ENCODE assay signal across 10 cellular contexts in the genomic region with DNA sequence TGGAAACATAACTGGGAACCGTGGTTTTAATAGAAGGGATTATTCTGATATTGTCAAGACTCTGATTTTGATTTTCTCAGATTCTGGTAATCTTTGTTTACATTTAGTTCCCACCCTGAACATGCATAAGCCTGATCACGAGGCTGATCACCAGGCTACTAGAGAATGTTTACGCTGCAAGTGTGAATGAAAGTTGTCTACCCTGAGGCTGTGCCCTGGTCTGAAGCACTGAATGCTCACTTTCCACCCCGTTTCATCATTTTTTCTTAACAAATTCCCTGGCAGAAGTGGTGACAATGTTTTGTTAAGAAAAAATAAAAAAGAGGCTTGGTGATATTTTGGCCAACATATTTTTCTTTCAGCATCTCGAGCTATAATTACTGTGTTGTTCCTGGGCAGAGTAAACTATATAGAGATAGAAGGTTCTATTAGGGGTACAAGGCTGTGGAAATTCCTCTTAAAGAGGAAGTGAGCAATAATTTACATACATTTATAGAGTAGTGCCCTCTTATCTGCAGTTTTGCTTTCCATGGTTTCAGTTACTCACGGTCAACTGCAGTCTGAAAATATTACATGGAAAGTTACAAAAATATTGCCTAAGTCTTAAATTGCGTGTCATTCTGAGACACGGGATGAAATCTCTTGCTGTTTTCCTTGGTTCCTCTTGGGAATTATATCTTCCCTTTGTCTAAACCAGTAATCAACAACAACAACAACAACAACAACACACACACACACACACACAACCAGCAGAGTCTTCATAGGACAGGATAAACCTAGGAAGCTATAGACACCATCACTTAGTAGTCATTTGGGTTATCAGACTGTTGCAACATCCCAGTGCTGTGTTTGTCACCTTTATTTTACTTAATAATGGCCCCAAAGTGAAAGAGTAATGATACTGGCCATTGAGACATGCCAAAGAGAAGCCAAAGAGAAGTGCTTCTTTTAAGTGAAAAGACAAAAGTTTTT.
A peak's percentile ranks its signal among the peaks of the same experiment; 100 is the strongest.
DNase-seq lines count a peak whose midpoint lies in the region; ATAC-seq and TF ChIP-seq lines count a peak whose summit lies in the region.
"Had no signal": no experiment of that assay in that cellular context is flagged by ENCODE, and none has a peak within 500 bp of the region (broad histone marks: within the 10 kb centered on the region; RNA-seq: fewer than 3 reads in every experiment).

No MANE protein-coding gene starts in this region.

- H3K36me3 Mint-ChIP-seq in activated T-cell treated with anti-CD3 and anti-CD28 coated beads, Interleukin-2, amount 50 U/mL, for 4 hours (ENCODE audit: insufficient read depth): no peaks in the 10 kb centered on the region
- no peaks in the 10 kb centered on the region for H3K36me3 Mint-ChIP-seq in activated naive CD8-positive, alpha-beta T cell treated with anti-CD3 and anti-CD28 coated beads, Interleukin-2, amount 50 U/mL, for 24 hours (ENCODE audit: low read depth)

- no peak for TF ChIP-seq POLR2A in suprapubic skin (IDR thresholded peaks at IDR 0.05)

- H3K27me3 Mint-ChIP-seq in activated T-cell treated with anti-CD3 and anti-CD28 coated beads, Interleukin-2, amount 50 U/mL, for 4 hours (ENCODE audit: low read depth): peaks cover 15% of the 10 kb centered on the region
- H3K27me3 Mint-ChIP-seq in activated naive CD8-positive, alpha-beta T cell treated with anti-CD3 and anti-CD28 coated beads, Interleukin-2, amount 50 U/mL, for 24 hours: peaks cover 3% of the 10 kb centered on the region

- no peak overlapping the region for H3K4me2 ChIP-seq in fibroblast of lung (ENCODE audit: extremely low read depth, insufficient read depth, low read length)

- H3K27me3 ChIP-seq in fibroblast of lung (ENCODE audit: control insufficient read depth, insufficient read depth, low read length) (no peaks in the 10 kb centered on the region), suprapubic skin (no peaks in the 10 kb centered on the region)
- H3K27me3 ChIP-seq: adrenal gland had no signal

- no peak for TF ChIP-seq CTCF in fibroblast of lung (conservative IDR thresholded peaks at IDR 0.05 in 1 of 2, IDR thresholded peaks at IDR 0.05 in 1 of 2; ENCODE audit: low read depth in 1 of 2, low read length in 2 of 2)
- no peak for TF ChIP-seq CTCF in suprapubic skin (IDR thresholded peaks at IDR 0.05)

- ATAC-seq in GM18502 (IDR thresholded peaks at IDR 0.05; ENCODE audit: poor library complexity, unreplicated experiment): peak; percentile 95
- ATAC-seq in activated T-cell treated with anti-CD3 and anti-CD28 coated beads, Interleukin-2, amount 50 U/mL, for 4 hours: no peak
- ATAC-seq in activated naive CD8-positive, alpha-beta T cell treated with anti-CD3 and anti-CD28 coated beads, Interleukin-2, amount 50 U/mL, for 24 hours: no peak

- H3K9me3 ChIP-seq in fibroblast of lung (ENCODE audit: control insufficient read depth, insufficient read depth, low read depth, low read length): no peaks in the 10 kb centered on the region
- no peaks in the 10 kb centered on the region for H3K9me3 ChIP-seq in suprapubic skin
- H3K9me3 ChIP-seq: adrenal gland had no signal

- no peak overlapping the region for H3K27ac ChIP-seq in fibroblast of lung (ENCODE audit: insufficient read depth, low read length)
- H3K27ac ChIP-seq in suprapubic skin: no peak overlapping the region
- H3K27ac ChIP-seq: adrenal gland had no signal

- 64% methylated on average over 8 of the region's 8 CpGs for WGBS in suprapubic skin

- DNase-seq in GOT3 (lab: John Stamatoyannopoulos, UW): peak; percentile 11
- DNase-seq in KBM-7: peak; percentile 49
- peak; percentile 37 to 46 for DNase-seq in fibroblast of lung (ENCODE audit: low read depth in 2 of 2)
- DNase-seq in kidney glomerular epithelial cell (lab: John Stamatoyannopoulos, UW): no peak
- no peak for DNase-seq in activated T-cell treated with anti-CD3 and anti-CD28 coated beads, Interleukin-2, amount 50 U/mL, for 4 hours
- DNase-seq in activated naive CD8-positive, alpha-beta T cell treated with anti-CD3 and anti-CD28 coated beads, Interleukin-2, amount 50 U/mL, for 24 hours: no peak
- DNase-seq in suprapubic skin (ENCODE audit: low spot score in 2 of 2): no peak
- DNase-seq: adrenal gland, occipital lobe had no signal

- no peaks in the 10 kb centered on the region for H3K9me3 Mint-ChIP-seq in activated T-cell treated with anti-CD3 and anti-CD28 coated beads, Interleukin-2, amount 50 U/mL, for 4 hours
- no peaks in the 10 kb centered on the region for H3K9me3 Mint-ChIP-seq in activated naive CD8-positive, alpha-beta T cell treated with anti-CD3 and anti-CD28 coated beads, Interleukin-2, amount 50 U/mL, for 24 hours

- H3K36me3 ChIP-seq in fibroblast of lung (ENCODE audit: control insufficient read depth, insufficient read depth, low read length): no peaks in the 10 kb centered on the region
- H3K36me3 ChIP-seq in suprapubic skin: no peaks in the 10 kb centered on the region
- H3K36me3 ChIP-seq: adrenal gland had no signal

- H4K20me1 ChIP-seq in fibroblast of lung (ENCODE audit: control insufficient read depth, extremely low read depth, insufficient read depth, low read length): no peaks in the 10 kb centered on the region

- H2AFZ ChIP-seq in fibroblast of lung (ENCODE audit: low read length): no peak overlapping the region

- H3K27ac Mint-ChIP-seq in activated naive CD8-positive, alpha-beta T cell treated with anti-CD3 and anti-CD28 coated beads, Interleukin-2, amount 50 U/mL, for 24 hours: no peak overlapping the region

- H3K9ac ChIP-seq in fibroblast of lung (ENCODE audit: insufficient read depth, low read length): no peak overlapping the region

- peaks cover 4% of the 10 kb centered on the region for H3K4me1 ChIP-seq in fibroblast of lung (ENCODE audit: control insufficient read depth, extremely low read depth, insufficient read depth, low read length)
- H3K4me1 ChIP-seq in suprapubic skin: peaks cover 3% of the 10 kb centered on the region

- H3K4me1 Mint-ChIP-seq in activated T-cell treated with anti-CD3 and anti-CD28 coated beads, Interleukin-2, amount 50 U/mL, for 4 hours (ENCODE audit: low read depth): no peaks in the 10 kb centered on the region
- H3K4me1 Mint-ChIP-seq in activated naive CD8-positive, alpha-beta T cell treated with anti-CD3 and anti-CD28 coated beads, Interleukin-2, amount 50 U/mL, for 24 hours: peaks cover 8% of the 10 kb centered on the region

- no peak overlapping the region for H3K4me3 Mint-ChIP-seq in activated T-cell treated with anti-CD3 and anti-CD28 coated beads, Interleukin-2, amount 50 U/mL, for 4 hours
- no peak overlapping the region for H3K4me3 Mint-ChIP-seq in activated naive CD8-positive, alpha-beta T cell treated with anti-CD3 and anti-CD28 coated beads, Interleukin-2, amount 50 U/mL, for 24 hours

- in situ Hi-C loops in KBM-7 (cut with MboI; ENCODE audit: low pct_unique_long_range_greater_than_20kb, low sequenced_read_pairs): no loop called here

- no peak for TF ChIP-seq EP300 in suprapubic skin (IDR thresholded peaks at IDR 0.05)

- H3K79me2 ChIP-seq in fibroblast of lung (ENCODE audit: control insufficient read depth, insufficient read depth, low read length): no peaks in the 10 kb centered on the region

- H3K4me3 ChIP-seq in fibroblast of lung (replicated peaks in 1 of 4; ENCODE audit: control extremely low read depth in 1 of 4, insufficient read depth in 1 of 4, low read depth in 3 of 4, low read length in 4 of 4): no peak overlapping the region
- no peak overlapping the region for H3K4me3 ChIP-seq in suprapubic skin
- H3K4me3 ChIP-seq: adrenal gland had no signal

Comparison
In these comparisons a context has a peak if more than half of its experiments do, and no peak if none do; other contexts are left out.
1. DNase-seq: peak in GOT3 (single experiment), KBM-7 (single experiment) and fibroblast of lung (2 of 2); none in kidney glomerular epithelial cell (single experiment), activated T-cell treated with anti-CD3 and anti-CD28 coated beads, Interleukin-2, amount 50 U/mL, for 4 hours (single experiment), activated naive CD8-positive, alpha-beta T cell treated with anti-CD3 and anti-CD28 coated beads, Interleukin-2, amount 50 U/mL, for 24 hours (single experiment) and suprapubic skin (0 of 2).